Comparison of ENCODE assay signal across 8 cellular contexts in the genomic region with DNA sequence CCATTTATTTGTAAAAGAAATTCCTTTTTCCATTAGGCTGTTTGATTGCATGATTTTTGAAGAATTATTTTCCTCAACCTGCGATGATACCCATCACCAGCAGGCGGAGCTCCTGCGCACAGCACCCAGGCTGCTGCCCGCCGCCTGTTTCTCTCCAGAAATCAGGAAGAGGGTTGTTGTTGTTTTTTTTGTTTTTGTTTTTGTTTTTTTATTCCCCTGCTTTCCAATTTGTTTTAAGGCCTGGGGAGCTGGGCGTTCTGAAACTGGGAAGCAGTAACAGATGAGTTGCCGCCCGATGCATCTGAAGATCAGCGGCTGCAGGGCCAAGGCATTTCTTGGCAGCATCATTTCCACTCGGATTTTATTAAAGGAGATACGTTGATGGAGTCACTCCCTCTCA.
A peak's percentile ranks its signal among the peaks of the same experiment; 100 is the strongest.
DNase-seq lines count a peak whose midpoint lies in the region; ATAC-seq and TF ChIP-seq lines count a peak whose summit lies in the region.

No MANE protein-coding gene starts in this region.

- no peaks in the 10 kb centered on the region for H3K4me1 Mint-ChIP-seq in Caco-2 (ENCODE audit: low read depth, unreplicated experiment)

- no peaks in the 10 kb centered on the region for H3K36me3 Mint-ChIP-seq in Caco-2 (ENCODE audit: insufficient read depth, unreplicated experiment)

- TF ChIP-seq POLR2A in spleen (IDR thresholded peaks at IDR 0.05), result no peak

- H3K4me3 Mint-ChIP-seq in Caco-2 (ENCODE audit: unreplicated experiment), result no peak overlapping the region

- H3K36me3 ChIP-seq in Caco-2 (ENCODE audit: control insufficient read depth, insufficient read depth, low read length) (no peaks in the 10 kb centered on the region), HAP-1 (replicated peaks) (no peaks in the 10 kb centered on the region), adipocyte (ENCODE audit: control insufficient read depth, insufficient read depth, low read length, severe bottlenecking) (no peaks in the 10 kb centered on the region), right atrium auricular region (no peaks in the 10 kb centered on the region), spleen (no peaks in the 10 kb centered on the region)

- H3K9me3 Mint-ChIP-seq in Caco-2 (ENCODE audit: unreplicated experiment), result no peaks in the 10 kb centered on the region

- H3K4me3 ChIP-seq in Caco-2 (ENCODE audit: low read depth, low read length) (no peak overlapping the region), HAP-1 (no peak overlapping the region), adipocyte (ENCODE audit: low read length) (peak overlapping the region; percentile 78), right atrium auricular region (peak overlapping the region in 1 of 2 donors; percentile 31), spleen (peak overlapping the region in 1 of 8 donors; percentile 23)

- DNase-seq in Caco-2 (peak in 1 of 2 experiments; percentile 35), HAP-1 (ENCODE audit: low spot score in 2 of 2) (peak; percentile 28 to 53), SK-N-DZ (ENCODE audit: low spot score) (peak; percentile 26), adipocyte (ENCODE audit: low read depth) (peak; percentile 76), right atrium auricular region (ENCODE audit: low spot score) (no peak), spleen (peak; percentile 89)

- H3K9me3 ChIP-seq in Caco-2 (no peaks in the 10 kb centered on the region), HAP-1 (no peaks in the 10 kb centered on the region), adipocyte (ENCODE audit: control insufficient read depth, low read length) (no peaks in the 10 kb centered on the region), right atrium auricular region (no peaks in the 10 kb centered on the region), spleen (no peaks in the 10 kb centered on the region)

- BruUV-seq in Caco-2 (replicated peaks; lab: Mats Ljungman, UMichigan), result no TSS peak

- CTCF ChIA-PET in Caco-2 (lab: Charles Lee), result interaction anchor here (0.7 to 1.2 kb wide), 3 partner anchors 17 to 211 kb away, joined by 3 to 8 read pairs (median 5); no protein-coding TSS in a partner anchor

- H3K4me1 ChIP-seq in Caco-2, result no peaks in the 10 kb centered on the region
- H3K4me1 ChIP-seq in HAP-1, result 0 out of 2 replicates have a peak, but pooled peaks cover 2% of the 10 kb centered on the region
- H3K4me1 ChIP-seq in adipocyte (ENCODE audit: control insufficient read depth, insufficient read depth, low read length), result no peaks in the 10 kb centered on the region
- peaks cover 0 to 6% of the 10 kb centered on the region in 2 donors for H3K4me1 ChIP-seq in right atrium auricular region
- peaks cover 8 to 33% (median 22%) of the 10 kb centered on the region in 6 donors for H3K4me1 ChIP-seq in spleen

- POLR2A ChIA-PET in Caco-2 (lab: Charles Lee), result no interaction called here

- intact Hi-C loops in Caco-2 (cut with micrococcal nuclease; ENCODE audit: unreplicated experiment) (loop anchor here (1.0 kb wide), 3 partner anchors 55 to 212 kb away; no protein-coding TSS in a partner anchor), spleen (cut with DNase I; ENCODE audit: low total_unique reads) (loop anchor here (5.0 kb wide), 2 partner anchors 52 to 212 kb away; no protein-coding TSS in a partner anchor)

- in situ Hi-C loops in HAP-1 (cut with MboI; ENCODE audit: low sequenced_read_pairs), result no loop called here

- H3K27ac ChIP-seq in right atrium auricular region (no peak overlapping the region), spleen (peak overlapping the region in 1 of 8 donors; percentile 24)

- ATAC-seq in HG03520 (IDR thresholded peaks at IDR 0.05; ENCODE audit: unreplicated experiment), result no peak
- ATAC-seq in GM18867 (IDR thresholded peaks at IDR 0.05; ENCODE audit: unreplicated experiment), result no peak

- H3K27me3 ChIP-seq in Caco-2 (replicated peaks; ENCODE audit: control insufficient read depth, insufficient read depth, low read length) (no peaks in the 10 kb centered on the region), HAP-1 (ENCODE audit: low read depth) (peaks cover 3% of the 10 kb centered on the region; the same call in 1 of the 2 replicates), adipocyte (replicated peaks; ENCODE audit: control insufficient read depth, insufficient read depth, low read length) (no peaks in the 10 kb centered on the region), right atrium auricular region (no peaks in the 10 kb centered on the region), spleen (replicated peaks in 1 of 7) (no peaks in the 10 kb centered on the region)

- peak overlapping the region; percentile 64 for H3K9ac ChIP-seq in adipocyte (ENCODE audit: low read length)

- WGBS in spleen, 5 donors, result 24 to 33% (median 29%) methylated on average over 11 of the region's 11 CpGs

- no peak overlapping the region for H3K27ac Mint-ChIP-seq in Caco-2 (ENCODE audit: unreplicated experiment)

- no peaks in the 10 kb centered on the region for H3K27me3 Mint-ChIP-seq in Caco-2 (ENCODE audit: insufficient read depth, unreplicated experiment)

- TF ChIP-seq CTCF in Caco-2 (IDR thresholded peaks at IDR 0.05; ENCODE audit: insufficient read depth in 1 of 2, low read depth in 1 of 2, low read length in 1 of 2, severe bottlenecking in 1 of 2, unreplicated experiment in 1 of 2), result peak; percentile 68 to 70
- TF ChIP-seq CTCF in right atrium auricular region (IDR thresholded peaks at IDR 0.05), result peak; percentile 95 to 97
- peak; percentile 65 to 97 (median 90) for TF ChIP-seq CTCF in spleen (IDR thresholded peaks at IDR 0.05 in 8 of 11, conservative IDR thresholded peaks at IDR 0.05 in 3 of 11)
